ENCODE assay signal across 8 cellular contexts in the genomic region with DNA sequence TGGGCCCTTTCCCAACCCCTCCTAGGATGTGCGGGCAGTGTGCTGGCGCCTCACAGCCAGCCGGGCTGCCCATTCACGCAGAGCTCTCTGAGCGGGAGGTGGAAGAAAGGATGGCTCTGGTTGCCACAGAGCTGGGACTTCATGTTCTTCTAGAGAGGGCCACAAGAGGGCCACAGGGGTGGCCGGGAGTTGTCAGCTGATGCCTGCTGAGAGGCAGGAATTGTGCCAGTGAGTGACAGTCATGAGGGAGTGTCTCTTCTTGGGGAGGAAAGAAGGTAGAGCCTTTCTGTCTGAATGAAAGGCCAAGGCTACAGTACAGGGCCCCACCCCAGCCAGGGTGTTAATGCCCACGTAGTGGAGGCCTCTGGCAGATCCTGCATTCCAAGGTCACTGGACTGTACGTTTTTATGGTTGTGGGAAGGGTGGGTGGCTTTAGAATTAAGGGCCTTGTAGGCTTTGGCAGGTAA. TPM values are rescaled to one million over a fixed set of nuclear protein-coding genes. Genes with fewer than 3 reads are reported as not detected.
DNase-seq lines count a peak whose midpoint lies in the region; ATAC-seq and TF ChIP-seq lines count a peak whose summit lies in the region.

No MANE protein-coding gene starts in this region.

- peak; percentile 65 to 70 for DNase-seq in Caco-2
- DNase-seq in HFF-Myc (ENCODE audit: extremely low read depth, low read depth) = no peak
- peak; percentile 32 for DNase-seq in NCI-H774 (lab: John Stamatoyannopoulos, UW)
- peak; percentile 58 for DNase-seq in astrocyte of the spinal cord (ENCODE audit: low read depth, low spot score)
- no peak for DNase-seq in stimulated activated effector memory CD8-positive, alpha-beta T cell treated with anti-CD3 and anti-CD28 coated beads, Interleukin-12 subunit alpha, Interleukin-12 subunit beta, amount 100 ng/mL, for 72 hours (ENCODE audit: low spot score in 2 of 2)
- DNase-seq in cortex of kidney (lab: John Stamatoyannopoulos, UW) = no peak

- no peaks in the 10 kb centered on the region for H3K9me3 Mint-ChIP-seq in Caco-2 (ENCODE audit: unreplicated experiment)
- H3K9me3 Mint-ChIP-seq in stimulated activated effector memory CD8-positive, alpha-beta T cell treated with anti-CD3 and anti-CD28 coated beads, Interleukin-12 subunit alpha, Interleukin-12 subunit beta, amount 100 ng/mL, for 72 hours = no peaks in the 10 kb centered on the region

- H3K27ac ChIP-seq in iPS-20b (ENCODE audit: low read length) = no peak overlapping the region

- H3K36me3 Mint-ChIP-seq in Caco-2 (ENCODE audit: insufficient read depth, unreplicated experiment) = peaks cover 17% of the 10 kb centered on the region
- peaks cover 6% of the 10 kb centered on the region for H3K36me3 Mint-ChIP-seq in stimulated activated effector memory CD8-positive, alpha-beta T cell treated with anti-CD3 and anti-CD28 coated beads, Interleukin-12 subunit alpha, Interleukin-12 subunit beta, amount 100 ng/mL, for 72 hours

- H3K4me3 Mint-ChIP-seq in Caco-2 (ENCODE audit: unreplicated experiment) = no peak overlapping the region
- H3K4me3 Mint-ChIP-seq in stimulated activated effector memory CD8-positive, alpha-beta T cell treated with anti-CD3 and anti-CD28 coated beads, Interleukin-12 subunit alpha, Interleukin-12 subunit beta, amount 100 ng/mL, for 72 hours = no peak overlapping the region

- H3K4me1 ChIP-seq in Caco-2 (no peaks in the 10 kb centered on the region), iPS-20b (ENCODE audit: insufficient read depth, low read length) (peaks cover 4% of the 10 kb centered on the region)

- TF ChIP-seq CTCF in Caco-2 (IDR thresholded peaks at IDR 0.05; ENCODE audit: insufficient read depth in 1 of 2, low read depth in 1 of 2, low read length in 1 of 2, severe bottlenecking in 1 of 2, unreplicated experiment in 1 of 2) = peak; percentile 51 to 74
- TF ChIP-seq CTCF in HFF-Myc (IDR thresholded peaks at IDR 0.05; ENCODE audit: low read depth, low read length, missing control alignments) = peak; percentile 54
- peak; percentile 56 for TF ChIP-seq CTCF in astrocyte of the spinal cord (IDR thresholded peaks at IDR 0.05; ENCODE audit: low read depth, low read length)

- no peaks in the 10 kb centered on the region for H3K9me3 ChIP-seq in Caco-2
- no peaks in the 10 kb centered on the region for H3K9me3 ChIP-seq in iPS-20b (ENCODE audit: insufficient read depth, low read depth, low read length)

- ATAC-seq in stimulated activated effector memory CD8-positive, alpha-beta T cell treated with anti-CD3 and anti-CD28 coated beads, Interleukin-12 subunit alpha, Interleukin-12 subunit beta, amount 100 ng/mL, for 72 hours = peak; percentile 49
- ATAC-seq in HG02623 (IDR thresholded peaks at IDR 0.05; ENCODE audit: unreplicated experiment) = no peak

- H3K27ac Mint-ChIP-seq in Caco-2 (ENCODE audit: unreplicated experiment) = peak overlapping the region; percentile 12
- no peak overlapping the region for H3K27ac Mint-ChIP-seq in stimulated activated effector memory CD8-positive, alpha-beta T cell treated with anti-CD3 and anti-CD28 coated beads, Interleukin-12 subunit alpha, Interleukin-12 subunit beta, amount 100 ng/mL, for 72 hours

- peak overlapping the region; percentile 4; the same call in 1 of the 2 replicates for H3K9ac ChIP-seq in iPS-20b (ENCODE audit: low read depth, low read length)

- intact Hi-C loops in Caco-2 (cut with micrococcal nuclease; ENCODE audit: unreplicated experiment) = loop anchor here (1.0 kb wide), 2 partner anchors 16 to 199 kb away; a partner anchor contains a TSS

- H3K36me3 ChIP-seq in Caco-2 (ENCODE audit: control insufficient read depth, insufficient read depth, low read length) (no peaks in the 10 kb centered on the region), iPS-20b (ENCODE audit: insufficient read depth, low read depth, low read length) (peaks cover 26% of the 10 kb centered on the region)

- peaks cover 8% of the 10 kb centered on the region for H3K4me1 Mint-ChIP-seq in Caco-2 (ENCODE audit: low read depth, unreplicated experiment)
- peaks cover 12% of the 10 kb centered on the region for H3K4me1 Mint-ChIP-seq in stimulated activated effector memory CD8-positive, alpha-beta T cell treated with anti-CD3 and anti-CD28 coated beads, Interleukin-12 subunit alpha, Interleukin-12 subunit beta, amount 100 ng/mL, for 72 hours

- POLR2A ChIA-PET in Caco-2 (lab: Charles Lee) = interaction anchor here (0.9 to 1.0 kb wide), 2 partner anchors 16 to 17 kb away, joined by 3 to 4 read pairs; a partner anchor contains a TSS

- no peak overlapping the region for H3K4me3 ChIP-seq in Caco-2 (ENCODE audit: low read depth, low read length)
- no peak overlapping the region for H3K4me3 ChIP-seq in HFF-Myc (replicated peaks; ENCODE audit: low read depth, low read length)
- no peak overlapping the region for H3K4me3 ChIP-seq in astrocyte of the spinal cord (ENCODE audit: low read depth, low read length)
- no peak overlapping the region for H3K4me3 ChIP-seq in iPS-20b (ENCODE audit: low read length)

- no TSS peak for BruUV-seq in Caco-2 (replicated peaks; lab: Mats Ljungman, UMichigan)

- H3K27me3 Mint-ChIP-seq in Caco-2 (ENCODE audit: insufficient read depth, unreplicated experiment) = no peaks in the 10 kb centered on the region

- in situ Hi-C loops in astrocyte of the spinal cord (cut with HindIII; ENCODE audit: low sequenced_read_pairs) = no loop called here

- CTCF ChIA-PET in Caco-2 (lab: Charles Lee) = interaction anchor here (0.6 to 1.1 kb wide), 4 partner anchors 10 to 156 kb away, joined by 3 to 4 read pairs (median 3); no protein-coding TSS in a partner anchor

- H3K27me3 ChIP-seq in Caco-2 (replicated peaks; ENCODE audit: control insufficient read depth, insufficient read depth, low read length) = no peaks in the 10 kb centered on the region
- no peaks in the 10 kb centered on the region for H3K27me3 ChIP-seq in iPS-20b (ENCODE audit: insufficient read depth, low read length)

RNA-seq across cellular contexts. Expression of a gene that starts 8.3 kb away (rescaled TPM):
- total RNA-seq in Caco-2 (2022) = 6.1 and 6.7 TPM in 2 replicates

RNA-seq across cellular contexts. Expression of a gene that starts 15.7 kb away (rescaled TPM):
- 23.0 and 28.6 TPM in 2 replicates for total RNA-seq in Caco-2 (2022)

RNA-seq across cellular contexts. Expression of a gene that starts 15.8 kb away (rescaled TPM):
- total RNA-seq in Caco-2 (2022) = 96.4 and 101 TPM in 2 replicates

RNA-seq across cellular contexts. Expression of a gene that starts 31.3 kb away (rescaled TPM):
- 410 and 423 TPM in 2 replicates for total RNA-seq in Caco-2 (2022)

RNA-seq across cellular contexts. Expression of a gene that starts 32.3 kb away (rescaled TPM):
- 1.4 and 1.6 TPM in 2 replicates for total RNA-seq in Caco-2 (2022)

Comparison
In these comparisons a context has a peak if more than half of its experiments do, and no peak if none do; other contexts are left out.
1. DNase-seq: peak in Caco-2 (2 of 2), NCI-H774 (single experiment) and astrocyte of the spinal cord (single experiment); none in HFF-Myc (single experiment), stimulated activated effector memory CD8-positive, alpha-beta T cell treated with anti-CD3 and anti-CD28 coated beads, Interleukin-12 subunit alpha, Interleukin-12 subunit beta, amount 100 ng/mL, for 72 hours (0 of 2) and cortex of kidney (single experiment).
2. Peak in every context shown above with its lines, with median percentiles within 50 percentile points of each other: CTCF ChIP-seq.